ENCODE assay signal across 16 cellular contexts in the genomic region with DNA sequence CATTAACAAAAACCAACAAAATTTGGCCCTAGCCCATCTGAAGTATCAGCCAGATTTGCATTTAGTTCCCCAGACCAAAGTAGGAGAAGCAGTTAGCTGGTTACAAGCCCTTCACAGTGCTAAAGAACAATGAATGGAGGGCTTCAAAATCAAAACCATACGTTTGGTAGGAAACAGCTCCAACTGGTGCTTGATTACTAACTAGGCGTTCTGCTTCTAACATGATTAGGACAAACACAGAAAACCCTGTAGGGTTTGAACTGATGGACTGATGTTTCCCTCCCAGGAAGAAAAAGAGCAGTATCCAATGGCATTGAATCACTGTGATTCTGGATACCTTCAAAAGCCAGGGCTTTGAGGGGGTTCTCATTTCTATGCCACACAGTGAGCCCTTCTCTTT. TPM values are rescaled to one million over a fixed set of nuclear protein-coding genes. Genes with fewer than 3 reads are reported as not detected.
A peak's percentile ranks its signal among the peaks of the same experiment; 100 is the strongest.
DNase-seq lines count a peak whose midpoint lies in the region; ATAC-seq and TF ChIP-seq lines count a peak whose summit lies in the region.
"Had no signal": no experiment of that assay in that cellular context is flagged by ENCODE, and none has a peak within 500 bp of the region (broad histone marks: within the 10 kb centered on the region; RNA-seq: fewer than 3 reads in every experiment).

No MANE protein-coding gene starts in this region.

- H3K4me2 ChIP-seq in GM23338 (no peak overlapping the region), SK-N-SH (peak overlapping the region; percentile 65)

- H4K20me1 ChIP-seq in GM23338 (replicated peaks; ENCODE audit: insufficient read depth) (no peaks in the 10 kb centered on the region), SK-N-SH (ENCODE audit: insufficient read depth) (no peaks in the 10 kb centered on the region; the same call in 1 of the 2 replicates)

- peak overlapping the region; percentile 44; the same call in 1 of the 2 replicates for H3K9ac ChIP-seq in SK-N-SH
- H3K9ac ChIP-seq: parathyroid adenoma had no signal

- H3K4me3 Mint-ChIP-seq in GM23338 (no peak overlapping the region), osteocyte (ENCODE audit: unreplicated experiment) (no peak overlapping the region)
- H3K4me3 Mint-ChIP-seq: H9, immature natural killer cell had no signal

- DNase-seq in GM23338 (ENCODE audit: low spot score) (no peak), SK-N-SH (peak; percentile 20), fibroblast of gingiva (ENCODE audit: low read depth) (peak; percentile 44), osteocyte (ENCODE audit: extremely low spot score, unreplicated experiment) (no peak), DMS 273 treated with DMSO at 0.1 percent for 48 hours (lab: John Stamatoyannopoulos, UW) (no peak), DMS153 (lab: John Stamatoyannopoulos, UW) (no peak), SK-N-DZ (ENCODE audit: low spot score) (no peak), LoVo (ENCODE audit: low spot score) (no peak)
- DNase-seq: activated CD4-positive, alpha-beta T cell treated with anti-CD3 and anti-CD28 coated beads, Interleukin-2, amount 50 U/mL, for 48 hours; activated effector memory CD4-positive, alpha-beta T cell treated with Interleukin-2 at 50 U/mL for 16 hours; H9; immature natural killer cell; NCI-H1092 treated with DMSO at 0.1 percent for 48 hours; SHP77 treated with DMSO at 0.1 percent for 48 hours had no signal

- CTCF ChIA-PET in SK-N-SH (lab: Yijun Ruan, JAX), result interaction anchor here (0.9 to 3.0 kb wide), 5 partner anchors 47 to 525 kb away, joined by 3 to 16 read pairs (median 10); no protein-coding TSS in a partner anchor

- H2AFZ ChIP-seq in GM23338 (peak overlapping the region; percentile 8; the same call in 1 of the 2 replicates), SK-N-SH (ENCODE audit: low read depth) (peak overlapping the region; percentile 46; the same call in 1 of the 2 replicates)

- H3K27me3 Mint-ChIP-seq in GM23338 (ENCODE audit: insufficient read depth, low read depth, poor library complexity) (peaks cover 2% of the 10 kb centered on the region), osteocyte (ENCODE audit: unreplicated experiment) (no peaks in the 10 kb centered on the region)

- H3F3A ChIP-seq in GM23338 (replicated peaks; ENCODE audit: low read depth) (no peaks in the 10 kb centered on the region), SK-N-SH (replicated peaks; ENCODE audit: insufficient read depth) (peaks cover 40% of the 10 kb centered on the region)

- H3K36me3 Mint-ChIP-seq in GM23338 (ENCODE audit: low read depth) (no peaks in the 10 kb centered on the region), osteocyte (ENCODE audit: unreplicated experiment) (no peaks in the 10 kb centered on the region)
- H3K36me3 Mint-ChIP-seq: immature natural killer cell had no signal

- TF ChIP-seq RAD21 in SK-N-SH (IDR thresholded peaks at IDR 0.05; ENCODE audit: low read length), result no peak

- H3K4me1 Mint-ChIP-seq in GM23338 (peaks cover 13% of the 10 kb centered on the region), osteocyte (ENCODE audit: unreplicated experiment) (peaks cover 65% of the 10 kb centered on the region)

- no peak overlapping the region for H3K27ac Mint-ChIP-seq in GM23338
- H3K27ac Mint-ChIP-seq in osteocyte (ENCODE audit: unreplicated experiment), result peak overlapping the region; percentile 87
- H3K27ac Mint-ChIP-seq: H9, immature natural killer cell had no signal

- H3K27me3 ChIP-seq in GM23338 (ENCODE audit: insufficient read depth) (no peaks in the 10 kb centered on the region), SK-N-SH (ENCODE audit: insufficient read depth) (no peaks in the 10 kb centered on the region)

- POLR2A ChIA-PET in SK-N-SH (lab: Yijun Ruan, JAX), result no interaction called here

- ATAC-seq in GM23338, result no peak

- peak in 1 of 2 experiments; percentile 19; a peak in 1 of 4 replicates for TF ChIP-seq EP300 in SK-N-SH (IDR thresholded peaks at IDR 0.05; ENCODE audit: borderline replicate concordance in 1 of 2, low read depth in 1 of 2, low read length in 1 of 2)

- H3K9me3 ChIP-seq in SK-N-SH, result no peaks in the 10 kb centered on the region

- WGBS in SK-N-SH (ENCODE audit: low lambda C conversion rate), result 0% methylated on average over 2 of the region's 2 CpGs

- no peak overlapping the region for H3K27ac ChIP-seq in GM23338 (ENCODE audit: low read depth)
- peak overlapping the region; percentile 88 to 90 for H3K27ac ChIP-seq in SK-N-SH (ENCODE audit: low read depth in 2 of 2, low read length in 1 of 2)
- H3K27ac ChIP-seq: C4-2B, parathyroid adenoma had no signal

- TF ChIP-seq CTCF in GM23338 (conservative IDR thresholded peaks at IDR 0.05; ENCODE audit: low read depth in 2 of 2), result no peak
- no peak for TF ChIP-seq CTCF in SK-N-SH (IDR thresholded peaks at IDR 0.05)
- no peak for TF ChIP-seq CTCF in osteocyte (IDR thresholded peaks at IDR 0.05)

- no peaks in the 10 kb centered on the region for H3K36me3 ChIP-seq in GM23338 (ENCODE audit: insufficient read depth)
- no peaks in the 10 kb centered on the region for H3K36me3 ChIP-seq in SK-N-SH (replicated peaks in 1 of 2; ENCODE audit: control insufficient read depth in 1 of 2, insufficient read depth in 2 of 2, low read length in 1 of 2)

- H3K9me2 ChIP-seq in GM23338 (ENCODE audit: insufficient read depth), result no peaks in the 10 kb centered on the region
- no peaks in the 10 kb centered on the region for H3K9me2 ChIP-seq in SK-N-SH

- H3K4me3 ChIP-seq in GM23338 (no peak overlapping the region), SK-N-SH (ENCODE audit: low read depth in 2 of 2, low read length in 1 of 2) (0 out of 4 replicates have a peak overlapping the region, but pooled peaks of 1 of the 2 experiments have one; percentile 18)

- H3K4me1 ChIP-seq in GM23338 (ENCODE audit: insufficient read depth), result peaks cover 8% of the 10 kb centered on the region
- peaks cover 12 to 41% of the 10 kb centered on the region in 2 experiments for H3K4me1 ChIP-seq in SK-N-SH (ENCODE audit: control insufficient read depth in 1 of 2, insufficient read depth in 2 of 2, low read depth in 1 of 2, low read length in 1 of 2)

- H3K79me2 ChIP-seq in GM23338 (replicated peaks; ENCODE audit: insufficient read depth), result no peaks in the 10 kb centered on the region
- H3K79me2 ChIP-seq in SK-N-SH (ENCODE audit: insufficient read depth), result no peaks in the 10 kb centered on the region
- H3K79me2 ChIP-seq: parathyroid adenoma had no signal

- no peaks in the 10 kb centered on the region for H3K9me3 Mint-ChIP-seq in GM23338
- no peaks in the 10 kb centered on the region for H3K9me3 Mint-ChIP-seq in osteocyte (ENCODE audit: unreplicated experiment)
- H3K9me3 Mint-ChIP-seq: H9, immature natural killer cell had no signal

TF ChIP-seq in GM23338, 12 proteins besides CTCF, POLR2A, EP300 and RAD21 (continues in another document):
- no peak for TF ChIP-seq ZNF114 (CRISPR knock-in tag; IDR thresholded peaks at IDR 0.05)
- TF ChIP-seq EZH2 (IDR thresholded peaks at IDR 0.05; ENCODE audit: low read depth, unreplicated experiment), result no peak

TF ChIP-seq in SK-N-SH, 30 proteins besides CTCF, POLR2A, EP300 and RAD21:
- no peak for TF ChIP-seq SMC3 (IDR thresholded peaks at IDR 0.05; ENCODE audit: low read depth, low read length)
- peak; percentile 24 for TF ChIP-seq CHD2 (IDR thresholded peaks at IDR 0.05; ENCODE audit: low read length, partially characterized antibody)
- 0 out of 2 replicates have a peak, but pooled peaks have one; percentile 6 for TF ChIP-seq GATA2 (CRISPR knock-in tag; IDR thresholded peaks at IDR 0.05)

RNA-seq across cellular contexts. Expression of a gene that starts 20.5 kb away (rescaled TPM):
- 0.16 and 0.52 TPM in 2 replicates for total RNA-seq in GM23338 (2014; rRNA removed; shearing (Covaris generic))
- polyA plus RNA-seq in GM23338 (2016; fragmentation: Nextera tagmentation; extraction: Ambion mirVana) (0.30 and 0.86 TPM in 2 replicates), SK-N-SH (2012; rRNA removed) (0.12 and 0.19 TPM in 2 replicates)
- polyA plus RNA-seq in SK-N-SH (2012; cell fraction: cytosol; rRNA removed), result 0.10 and 0.16 TPM in 2 replicates
- polyA plus RNA-seq in SK-N-SH (2012; cell fraction: nucleus; rRNA removed), result 0.18 and 0.76 TPM in 2 replicates
- total RNA-seq in osteocyte, result 0.47 and 1.3 TPM in 2 replicates
- 0.42 and 0.83 TPM in 2 replicates for polyA plus RNA-seq in SK-N-DZ (2014; cell fraction: cytosol; rRNA removed)
- polyA plus RNA-seq in SK-N-DZ (2014; cell fraction: nucleus; rRNA removed), result 0.18 and 3.7 TPM in 2 replicates

Comparison
In these comparisons a context has a peak if more than half of its experiments do, and no peak if none do; other contexts are left out.
1. DNase-seq: peak in SK-N-SH (single experiment) and fibroblast of gingiva (single experiment); none in GM23338 (single experiment), osteocyte (single experiment), DMS 273 treated with DMSO at 0.1 percent for 48 hours (single experiment), DMS153 (single experiment), SK-N-DZ (single experiment) and LoVo (single experiment).